In genomic region chr10:131981429-131982184, GRCh38 we compare ENCODE assay signal across 8 cellular contexts. TPM values are rescaled to one million over a fixed set of nuclear protein-coding genes. Genes with fewer than 3 reads are reported as not detected.
DNase-seq lines count a peak whose midpoint lies in the region; ATAC-seq and TF ChIP-seq lines count a peak whose summit lies in the region.

BNIP3 (minus strand) TSS chr10:131981923; CDS start chr10:131981806, 117 bp downstream.

- ATAC-seq in thoracic aorta (ENCODE audit: insufficient number of reproducible peaks, low FRiP score, low read depth) = peak; percentile 75

- peak within 1 kb of the TSS; percentile 19 to 20 for H3K27ac ChIP-seq in thoracic aorta

- no peaks in the 10 kb centered on the region for H3K9me3 ChIP-seq in thoracic aorta

- in situ Hi-C loops in G401 (cut with HindIII; ENCODE audit: low sequenced_read_pairs) = no loop called here

- H3K9me3 Mint-ChIP-seq in activated naive CD8-positive, alpha-beta T cell treated with anti-CD3 and anti-CD28 coated beads for 36 hours = no peaks in the 10 kb centered on the region
- peaks cover 14% of the 10 kb centered on the region for H3K9me3 Mint-ChIP-seq in glutamatergic neuron (ENCODE audit: unreplicated experiment)
- no peaks in the 10 kb centered on the region for H3K9me3 Mint-ChIP-seq in osteocyte (ENCODE audit: unreplicated experiment)

- no peaks in the 10 kb centered on the region for H3K27me3 ChIP-seq in thoracic aorta (replicated peaks; ENCODE audit: insufficient read depth)

- H3K36me3 Mint-ChIP-seq in activated naive CD8-positive, alpha-beta T cell treated with anti-CD3 and anti-CD28 coated beads for 36 hours = peaks cover 39% of the 10 kb centered on the region
- H3K36me3 Mint-ChIP-seq in glutamatergic neuron (ENCODE audit: unreplicated experiment) (peaks cover 4% of the 10 kb centered on the region), osteocyte (ENCODE audit: unreplicated experiment) (no peaks in the 10 kb centered on the region)

- H3K4me3 ChIP-seq in thoracic aorta = peak within 1 kb of the TSS; percentile 96

- H3K36me3 ChIP-seq in thoracic aorta = no peaks in the 10 kb centered on the region

- TF ChIP-seq CTCF in glutamatergic neuron (IDR thresholded peaks at IDR 0.05; ENCODE audit: partially characterized antibody, unreplicated experiment) (peak; percentile 1), osteocyte (IDR thresholded peaks at IDR 0.05) (peak; percentile 24), thoracic aorta (IDR thresholded peaks at IDR 0.05) (peak; percentile 23)

- H3K27me3 Mint-ChIP-seq in activated naive CD8-positive, alpha-beta T cell treated with anti-CD3 and anti-CD28 coated beads for 36 hours = no peaks in the 10 kb centered on the region
- peaks cover 9% of the 10 kb centered on the region for H3K27me3 Mint-ChIP-seq in glutamatergic neuron (ENCODE audit: unreplicated experiment)
- no peaks in the 10 kb centered on the region for H3K27me3 Mint-ChIP-seq in osteocyte (ENCODE audit: unreplicated experiment)

- peak within 1 kb of the TSS; percentile 88 for H3K4me3 Mint-ChIP-seq in activated naive CD8-positive, alpha-beta T cell treated with anti-CD3 and anti-CD28 coated beads for 36 hours
- peak within 1 kb of the TSS; percentile 95 for H3K4me3 Mint-ChIP-seq in glutamatergic neuron (ENCODE audit: unreplicated experiment)
- H3K4me3 Mint-ChIP-seq in osteocyte (ENCODE audit: unreplicated experiment) = peak within 1 kb of the TSS; percentile 77

- H3K4me1 Mint-ChIP-seq in activated naive CD8-positive, alpha-beta T cell treated with anti-CD3 and anti-CD28 coated beads for 36 hours = peaks cover 36% of the 10 kb centered on the region
- peaks cover 15% of the 10 kb centered on the region for H3K4me1 Mint-ChIP-seq in glutamatergic neuron (ENCODE audit: low read depth, unreplicated experiment)
- peaks cover 25% of the 10 kb centered on the region for H3K4me1 Mint-ChIP-seq in osteocyte (ENCODE audit: unreplicated experiment)

- peak within 1 kb of the TSS; percentile 75 for H3K27ac Mint-ChIP-seq in activated naive CD8-positive, alpha-beta T cell treated with anti-CD3 and anti-CD28 coated beads for 36 hours
- peak within 1 kb of the TSS; percentile 69 for H3K27ac Mint-ChIP-seq in glutamatergic neuron (ENCODE audit: unreplicated experiment)
- peak within 1 kb of the TSS; percentile 64 for H3K27ac Mint-ChIP-seq in osteocyte (ENCODE audit: unreplicated experiment)

- H3K4me1 ChIP-seq in thoracic aorta (ENCODE audit: control insufficient read depth in 1 of 2, low read depth in 2 of 2) = peaks cover 9 to 29% of the 10 kb centered on the region in 2 donors

- DNase-seq in G401 (ENCODE audit: low spot score) (peak; percentile 91), GOT3 (lab: John Stamatoyannopoulos, UW) (peak; percentile 77), M059J (ENCODE audit: low read depth) (peak; percentile 91), SKM-1 treated with dmso at 0.1 percent for 144 hours (lab: John Stamatoyannopoulos, UW; ENCODE audit: unreplicated experiment) (peak; percentile 81), glutamatergic neuron (peak; percentile 99), osteocyte (ENCODE audit: extremely low spot score, unreplicated experiment) (peak; percentile 99), thoracic aorta (ENCODE audit: low spot score) (peak; percentile 50)
- peak; percentile 95 for DNase-seq in activated naive CD8-positive, alpha-beta T cell treated with anti-CD3 and anti-CD28 coated beads for 36 hours

RNA-seq across cellular contexts. Expression of gene BNIP3, which starts in this region (rescaled TPM):
- 81.6 and 96.5 TPM in 2 replicates for total RNA-seq in G401 (2014; rRNA removed; shearing (Covaris generic))
- total RNA-seq in M059J (2014; rRNA removed; shearing (Covaris generic)) = 618 and 734 TPM in 2 replicates
- 100 to 1,000 TPM; 115 to 121 TPM for total RNA-seq in activated naive CD8-positive, alpha-beta T cell treated with anti-CD3 and anti-CD28 coated beads for 36 hours
- total RNA-seq in glutamatergic neuron (ENCODE audit: unreplicated experiment) (56.4 TPM), osteocyte (29.2 and 31.6 TPM in 2 replicates), thoracic aorta (10 to 100 TPM; 33.6 to 81.5 TPM)

Comparison
In these comparisons a context has a peak if more than half of its experiments do, and no peak if none do; other contexts are left out.
1. Peak in every context shown above with its lines: DNase-seq, ATAC-seq, H3K4me3 ChIP-seq and H3K27ac ChIP-seq.